Comparison of ENCODE assay signal across 8 cellular contexts in genomic region chr7:5397657-5398237, GRCh38. TPM values are rescaled to one million over a fixed set of nuclear protein-coding genes. Genes with fewer than 3 reads are reported as not detected.
A peak's percentile ranks its signal among the peaks of the same experiment; 100 is the strongest.
DNase-seq lines count a peak whose midpoint lies in the region; ATAC-seq and TF ChIP-seq lines count a peak whose summit lies in the region.

No MANE protein-coding gene starts in this region.

- peak overlapping the region in 2 of 10 donors; percentile 28 to 68 for H3K4me3 ChIP-seq in heart right ventricle
- H3K4me3 ChIP-seq in left lung: peak overlapping the region in 1 of 2 donors; percentile 80
- H3K4me3 ChIP-seq in urinary bladder (ENCODE audit: low read depth, low read length): no peak overlapping the region

- H3K27ac ChIP-seq in heart right ventricle (peak overlapping the region in 9 of 10 donors; percentile 40 to 95 (median 69)), left lung (peak overlapping the region; percentile 89 to 92), urinary bladder (ENCODE audit: low read depth) (peak overlapping the region; percentile 34)

- TF ChIP-seq CTCF in heart right ventricle (IDR thresholded peaks at IDR 0.05): no peak
- TF ChIP-seq CTCF in left lung (IDR thresholded peaks at IDR 0.05): no peak

- 73 to 74% methylated on average over 14 of the region's 14 CpGs for WGBS in heart right ventricle, 2 donors
- 68% methylated on average over 14 of the region's 14 CpGs for WGBS in urinary bladder

- no peaks in the 10 kb centered on the region for H3K27me3 Mint-ChIP-seq in T-helper 17 cell

- H3K9me3 ChIP-seq in heart right ventricle (no peaks in the 10 kb centered on the region), T-helper 17 cell (ENCODE audit: control insufficient read depth, low read length, poor library complexity, severe bottlenecking) (no peaks in the 10 kb centered on the region), left lung (no peaks in the 10 kb centered on the region)

- peaks cover 0 to 34% (median 8%) of the 10 kb centered on the region in 9 donors for H3K36me3 ChIP-seq in heart right ventricle
- peaks cover 0 to 31% of the 10 kb centered on the region in 2 donors for H3K36me3 ChIP-seq in left lung
- H3K36me3 ChIP-seq in urinary bladder (ENCODE audit: insufficient read depth): no peaks in the 10 kb centered on the region

- intact Hi-C loops in heart right ventricle (cut with DNase I): no loop called here
- intact Hi-C loops in cardiac septum (cut with DNase I): no loop called here
- intact Hi-C loops in left lung (cut with DNase I): no loop called here

- no peaks in the 10 kb centered on the region for H3K27me3 ChIP-seq in heart right ventricle
- H3K27me3 ChIP-seq in left lung: no peaks in the 10 kb centered on the region

- H3K4me1 Mint-ChIP-seq in T-helper 17 cell: peaks cover 22% of the 10 kb centered on the region

- peak overlapping the region; percentile 80 for H3K4me3 Mint-ChIP-seq in T-helper 17 cell

- peaks cover 6% of the 10 kb centered on the region for H3K36me3 Mint-ChIP-seq in T-helper 17 cell (ENCODE audit: low read depth)

- peaks cover 0 to 31% (median 13%) of the 10 kb centered on the region in 9 donors for H3K4me1 ChIP-seq in heart right ventricle
- H3K4me1 ChIP-seq in left lung: peaks cover 6 to 47% of the 10 kb centered on the region in 2 donors
- H3K4me1 ChIP-seq in urinary bladder (ENCODE audit: insufficient read depth): peaks cover 3% of the 10 kb centered on the region

- DNase-seq in heart right ventricle: no peak
- DNase-seq in cardiac septum (ENCODE audit: low spot score): no peak
- DNase-seq in T-helper 17 cell: no peak
- no peak for DNase-seq in left lung
- no peak for DNase-seq in dermis blood vessel endothelial cell
- no peak for DNase-seq in stimulated activated CD4-positive, alpha-beta T cell treated with anti-CD3 and anti-CD28 coated beads, Interleukin-15, amount 100 ng/mL, for 24 hours

- ATAC-seq in heart right ventricle (no peak), T-helper 17 cell (no peak), left lung (peak; percentile 0)
- ATAC-seq in activated CD4-positive, CD25-positive, alpha-beta regulatory T cell treated with anti-CD3 and anti-CD28 coated beads, Interleukin-2, amount 50 U/mL, for 24 hours: no peak

- peak overlapping the region; percentile 98 for H3K27ac Mint-ChIP-seq in T-helper 17 cell

RNA-seq across cellular contexts. Expression of gene TNRC18, which starts 25.9 kb away (rescaled TPM):
- total RNA-seq in heart right ventricle (10 to 100 TPM; 26.4 to 42.3 (median 31.6) TPM), cardiac septum (40.5 TPM), T-helper 17 cell (10 to 100 TPM; 54.5 to 67.6 TPM), left lung (100 to 1,000 TPM in 1 of 2 donors, 10 to 100 TPM in 1; 94.4 to 102 TPM), urinary bladder (63.0 TPM), dermis blood vessel endothelial cell (42.5 and 89.4 TPM in 2 replicates)
- polyA plus RNA-seq in heart right ventricle (10 to 100 TPM; 10.1 to 28.8 TPM), urinary bladder (76.8 TPM)

Comparison
In these comparisons a context has a peak if more than half of its experiments do, and no peak if none do; other contexts are left out.
1. H3K27ac ChIP-seq: peak in every context shown above with its lines; median percentile 90 in left lung; 69 in heart right ventricle; 34 in urinary bladder.